8 cellular contexts compared by ENCODE assay signal in genomic region chr14:49946320-49947141, GRCh38. TPM values are rescaled to one million over a fixed set of nuclear protein-coding genes. Genes with fewer than 3 reads are reported as not detected.
DNase-seq lines count a peak whose midpoint lies in the region; ATAC-seq, FAIRE-seq and TF ChIP-seq lines count a peak whose summit lies in the region.

No MANE protein-coding gene starts in this region.

- no TSS peak for BruUV-seq in OCI-LY7 (replicated peaks; lab: Mats Ljungman, UMichigan)
- no TSS peak for BruUV-seq in GM12878 (replicated peaks; lab: Mats Ljungman, UMichigan)

- H3K4me2 ChIP-seq in OCI-LY7 (ENCODE audit: low read length) (peak overlapping the region; percentile 35), GM12878 (ENCODE audit: control insufficient read depth, insufficient read depth) (no peak overlapping the region)

- SMC1A ChIA-PET in GM12878 (lab: Charles Lee; ENCODE audit: uncharacterized antibody, unreplicated experiment), result interaction anchor here (0.8 to 1.6 kb wide), 6 partner anchors 9 to 26 kb away, joined by 3 to 6 read pairs (median 4); no protein-coding TSS in a partner anchor

- TF ChIP-seq CTCF in OCI-LY7 (conservative IDR thresholded peaks at IDR 0.05; ENCODE audit: low read length) (no peak), GM12878 (IDR thresholded peaks at IDR 0.05 in 2 of 3, conservative IDR thresholded peaks at IDR 0.05 in 1 of 3; ENCODE audit: control insufficient read depth in 2 of 3, extremely low read depth in 1 of 3, insufficient read depth in 1 of 3, low read depth in 3 of 3, low read length in 3 of 3) (no peak), ovary (IDR thresholded peaks at IDR 0.05) (no peak)

- no peaks in the 10 kb centered on the region for H3K9me2 ChIP-seq in OCI-LY7 (ENCODE audit: insufficient read depth, low read length)

- H3K9ac ChIP-seq in GM12878 (ENCODE audit: control insufficient read depth, insufficient read depth, low read length), result no peak overlapping the region

- H4K20me1 ChIP-seq in OCI-LY7 (ENCODE audit: insufficient read depth, low read length) (no peaks in the 10 kb centered on the region), GM12878 (ENCODE audit: control insufficient read depth, insufficient read depth) (no peaks in the 10 kb centered on the region)

- H3K4me3 ChIP-seq in OCI-LY7 (ENCODE audit: low read depth, low read length, poor library complexity, severe bottlenecking), result no peak overlapping the region
- no peak overlapping the region for H3K4me3 ChIP-seq in GM12878
- H3K4me3 ChIP-seq in ovary, result no peak overlapping the region

- H3K27me3 ChIP-seq in GM12878 (replicated peaks in 1 of 2; ENCODE audit: control insufficient read depth in 2 of 2, insufficient read depth in 2 of 2, low read length in 1 of 2), result no peaks in the 10 kb centered on the region
- no peaks in the 10 kb centered on the region for H3K27me3 ChIP-seq in ovary

- H3K9me3 ChIP-seq in OCI-LY7 (ENCODE audit: low read length), result 0 out of 2 replicates have a peak, but pooled peaks cover 5% of the 10 kb centered on the region
- H3K9me3 ChIP-seq in GM12878 (replicated peaks; ENCODE audit: control insufficient read depth, insufficient read depth, low read length), result no peaks in the 10 kb centered on the region; the same call in 2 of the 3 replicates
- no peaks in the 10 kb centered on the region for H3K9me3 ChIP-seq in ovary

- H3K4me1 ChIP-seq in OCI-LY7 (ENCODE audit: insufficient read depth, low read length, poor library complexity, severe bottlenecking) (peaks cover 37% of the 10 kb centered on the region), GM12878 (ENCODE audit: control insufficient read depth, insufficient read depth, low read length) (peaks cover 5% of the 10 kb centered on the region; the same call in 1 of the 2 replicates), ovary (ENCODE audit: insufficient read depth) (no peaks in the 10 kb centered on the region)

- TF ChIP-seq POLR2A in GM12878 (IDR thresholded peaks at IDR 0.05; ENCODE audit: low read depth, low read length) (no peak), ovary (IDR thresholded peaks at IDR 0.05) (no peak)

- peak; percentile 44 for FAIRE-seq in GM12878 (lab: Jason Lieb, UNC)

- H3K27ac ChIP-seq in OCI-LY7 (ENCODE audit: low read depth, low read length, poor library complexity, severe bottlenecking) (no peak overlapping the region), GM12878 (ENCODE audit: control insufficient read depth, insufficient read depth) (no peak overlapping the region), ovary (no peak overlapping the region)

- no peak for TF ChIP-seq RAD21 in GM12878 (IDR thresholded peaks at IDR 0.05; ENCODE audit: insufficient read depth, low read depth, low read length)

- CTCF ChIA-PET in OCI-LY7 (lab: Charles Lee; ENCODE audit: unreplicated experiment) (no interaction called here), GM12878 (lab: Yijun Ruan, JAX) (interaction anchor here (0.6 kb wide), 1 partner anchor 93 kb away, joined by 3 read pairs; no protein-coding TSS in a partner anchor)

- RAD21 ChIA-PET in GM12878 (lab: Charles Lee; ENCODE audit: unreplicated experiment), result no interaction called here

- no peak for ATAC-seq in GM12878

- peak; percentile 21 to 52 for DNase-seq in NCI-H2081 (lab: John Stamatoyannopoulos, UW)
- DNase-seq in NCI-H2081 treated with DMSO at 0.1 percent for 48 hours (lab: John Stamatoyannopoulos, UW), result no peak
- peak; percentile 30 for DNase-seq in OCI-LY7 (ENCODE audit: low spot score)
- no peak for DNase-seq in GM12878 (ENCODE audit: low read depth, low spot score)
- DNase-seq in mucosa of gallbladder (ENCODE audit: low spot score), result peak; percentile 28
- DNase-seq in OCI-M1 (lab: John Stamatoyannopoulos, UW), result no peak
- DNase-seq in ovary, result no peak
- DNase-seq in NK-92 treated with Interleukin-12 subunit alpha and Interleukin-12 subunit beta, amount 100 ng/mL, for 24 hours (lab: John Stamatoyannopoulos, UW), result no peak

- in situ Hi-C loops in GM12878 (cut with MboI), result no loop called here

- 74% methylated on average over 10 of the region's 10 CpGs for WGBS in GM12878 (ENCODE audit: insufficient coverage, insufficient replicate concordance, low lambda C conversion rate, missing lambda C conversion rate)
- WGBS in ovary, 3 donors, result 30 to 44% (median 34%) methylated on average over 10 of the region's 10 CpGs

- H2AFZ ChIP-seq in OCI-LY7 (ENCODE audit: low read length) (peak overlapping the region; percentile 63), GM12878 (ENCODE audit: control insufficient read depth, low read depth, low read length) (no peak overlapping the region)

- TF ChIP-seq EP300 in GM12878 (IDR thresholded peaks at IDR 0.05; ENCODE audit: borderline replicate concordance in 1 of 2, control insufficient read depth in 1 of 2, low read depth in 2 of 2, low read length in 2 of 2) (no peak), ovary (IDR thresholded peaks at IDR 0.05) (no peak)

- H3K79me2 ChIP-seq in OCI-LY7 (ENCODE audit: insufficient read depth, low read depth, low read length), result no peaks in the 10 kb centered on the region
- H3K79me2 ChIP-seq in GM12878 (ENCODE audit: control insufficient read depth, insufficient read depth, low read length), result no peaks in the 10 kb centered on the region

- intact Hi-C loops in OCI-LY7 (cut with micrococcal nuclease; ENCODE audit: unreplicated experiment), result no loop called here
- intact Hi-C loops in GM12878 (cut with micrococcal nuclease; ENCODE audit: unreplicated experiment), result no loop called here
- intact Hi-C loops in ovary (cut with DNase I), result no loop called here

- H3K36me3 ChIP-seq in OCI-LY7 (ENCODE audit: insufficient read depth, low read length) (peaks cover 5% of the 10 kb centered on the region; the same call in 1 of the 2 replicates), GM12878 (ENCODE audit: control insufficient read depth in 2 of 2, insufficient read depth in 2 of 2, low read length in 1 of 2) (no peaks in the 10 kb centered on the region), ovary (no peaks in the 10 kb centered on the region)

- POLR2A ChIA-PET in OCI-LY7 (lab: Charles Lee), result interaction anchor here (0.6 to 2.7 kb wide), 8 partner anchors 9 to 88 kb away, joined by 3 to 12 read pairs (median 6); no protein-coding TSS in a partner anchor
- POLR2A ChIA-PET in GM12878 (lab: Charles Lee), result no interaction called here

TF ChIP-seq in GM12878, 131 proteins besides CTCF, POLR2A, EP300 and RAD21 (continues in another document):
- no peak for TF ChIP-seq TBL1XR1 (IDR thresholded peaks at IDR 0.05; ENCODE audit: low read depth, low read length)
- TF ChIP-seq CHD4 (IDR thresholded peaks at IDR 0.05), result no peak
- TF ChIP-seq RFX5 (IDR thresholded peaks at IDR 0.05; ENCODE audit: low read depth, low read length), result no peak
- TF ChIP-seq RCOR1 (conservative IDR thresholded peaks at IDR 0.05; ENCODE audit: low read depth, low read length), result no peak
- no peak for TF ChIP-seq ETV6 (conservative IDR thresholded peaks at IDR 0.05 in 1 of 2, IDR thresholded peaks at IDR 0.05 in 1 of 2; ENCODE audit: borderline replicate concordance in 1 of 2, low read depth in 1 of 2)
- no peak for TF ChIP-seq GABPA (IDR thresholded peaks at IDR 0.05; ENCODE audit: low read depth)
- no peak for TF ChIP-seq RUNX3 (IDR thresholded peaks at IDR 0.05; ENCODE audit: low read length)
- no peak for TF ChIP-seq SRF (IDR thresholded peaks at IDR 0.05; ENCODE audit: low read depth in 2 of 2, low read length in 2 of 2)
- no peak for TF ChIP-seq ZBTB11 (CRISPR knock-in tag; IDR thresholded peaks at IDR 0.05)

RNA-seq across cellular contexts. Expression of gene ARF6, which starts 53.6 kb away (rescaled TPM):
- 47.6 and 51.0 TPM in 2 replicates for total RNA-seq in OCI-LY7 (2014; rRNA removed; shearing (Covaris generic))
- total RNA-seq in OCI-LY7 (2022) (69.1 and 73.0 TPM in 2 replicates), GM12878 (2014; rRNA removed) (64.5 and 66.1 TPM in 2 replicates), GM12878 (2014; rRNA removed; fragmentation: Illumina TruSeq; extraction: Trizol) (49.8 and 50.0 TPM in 2 replicates), GM12878 (2021) (91.3 and 94.2 TPM in 2 replicates), mucosa of gallbladder (62.0 TPM), ovary (10 to 100 TPM; 19.8 to 39.7 (median 34.9) TPM)
- total RNA-seq in GM12878 (2013; cell fraction: nucleolus; rRNA removed), result 27.7 and 30.1 TPM in 2 replicates
- polyA plus RNA-seq in GM12878 (2011; ENCODE audit: low read depth), result 27.1 TPM
- polyA plus RNA-seq in GM12878 (2011; rRNA removed) (47.8 and 52.2 TPM in 2 replicates), GM12878 (2014; fragmentation: Illumina TruSeq; extraction: Trizol) (74.8 and 82.5 TPM in 2 replicates), GM12878 (2014; fragmentation: Nextera tagmentation; extraction: Ambion mirVana) (10 to 100 TPM; 46.8 to 86.6 TPM), GM12878 (2014; rRNA removed) (69.1 and 73.0 TPM in 2 replicates), GM12878 (2016; fragmentation: Nextera tagmentation; extraction: Ambion mirVana) (100 to 1,000 TPM; 125 to 128 TPM), ovary (10 to 100 TPM; 20.3 to 34.1 TPM)
- 32.4 and 36.0 TPM in 2 replicates for polyA plus RNA-seq in GM12878 (2011; cell fraction: cytosol; rRNA removed)
- 27.7 and 42.9 TPM in 2 replicates for polyA plus RNA-seq in GM12878 (2011; cell fraction: nucleus; rRNA removed)
- 57.0 and 69.3 TPM in 2 replicates for polyA plus RNA-seq in GM12878 (2012)
- 35.5 and 38.3 TPM in 2 replicates for polyA minus RNA-seq in GM12878 (2011; rRNA and poly(A)+ RNA removed)
- 16.7 and 23.6 TPM in 2 replicates for polyA minus RNA-seq in GM12878 (2011; cell fraction: cytosol; rRNA and poly(A)+ RNA removed)
- 20.7 and 36.2 TPM in 2 replicates for polyA minus RNA-seq in GM12878 (2011; cell fraction: nucleus; rRNA and poly(A)+ RNA removed)

Comparison
In these comparisons a context has a peak if more than half of its experiments do, and no peak if none do; other contexts are left out.
1. DNase-seq: peak in NCI-H2081 (2 of 2), OCI-LY7 (single experiment) and mucosa of gallbladder (single experiment); none in NCI-H2081 treated with DMSO at 0.1 percent for 48 hours (single experiment), GM12878 (single experiment), OCI-M1 (single experiment), ovary (0 of 5) and NK-92 treated with Interleukin-12 subunit alpha and Interleukin-12 subunit beta, amount 100 ng/mL, for 24 hours (single experiment).